11 cellular contexts compared by ENCODE assay signal in the genomic region with DNA sequence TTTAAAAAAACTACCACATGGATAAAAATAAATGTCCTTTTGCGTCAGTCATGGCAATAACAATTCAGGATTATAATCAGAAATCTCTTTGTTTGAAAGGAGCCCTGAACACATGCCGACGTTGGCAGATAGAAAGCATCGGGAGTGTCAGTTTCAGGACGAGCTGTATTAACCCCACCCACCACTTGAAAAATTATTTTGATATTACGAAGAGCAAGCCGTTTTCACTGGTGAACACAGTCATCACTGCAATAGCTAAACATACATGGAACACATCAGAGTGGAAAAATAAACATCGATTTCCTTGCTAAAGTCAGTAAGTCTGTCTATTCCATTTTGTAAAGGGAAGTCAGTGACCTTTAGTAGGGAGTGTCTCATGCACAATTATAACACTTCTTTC.
"Had no signal": no experiment of that assay in that cellular context is flagged by ENCODE, and none has a peak within 500 bp of the region (broad histone marks: within the 10 kb centered on the region; RNA-seq: fewer than 3 reads in every experiment).

No MANE protein-coding gene starts in this region.

- H3K9me3 Mint-ChIP-seq: endodermal cell had no signal

- H3K4me3 Mint-ChIP-seq: activated CD4-positive, alpha-beta memory T cell treated with anti-CD3 and anti-CD28 coated beads, Interleukin-2, amount 10 ng/mL, durations not matched to agents 7 days and 5 days; activated naive CD8-positive, alpha-beta T cell treated with anti-CD3 and anti-CD28 coated beads, Interleukin-2, amount 10 ng/mL, durations not matched to agents 7 days and 5 days; endodermal cell; stimulated activated effector memory CD8-positive, alpha-beta T cell treated with anti-CD3 and anti-CD28 coated beads, Interleukin-12 subunit alpha, Interleukin-12 subunit beta, amount 100 ng/mL, for 72 hours had no signal

- H3K27ac ChIP-seq: ascending aorta, pancreas had no signal

- H3K4me3 ChIP-seq: ascending aorta, pancreas, smooth muscle cell had no signal

- H3K4me1 ChIP-seq: pancreas had no signal

- DNase-seq: activated CD4-positive, alpha-beta memory T cell treated with anti-CD3 and anti-CD28 coated beads, Interleukin-2, amount 10 ng/mL, durations not matched to agents 7 days and 5 days; activated naive CD8-positive, alpha-beta T cell treated with anti-CD3 and anti-CD28 coated beads, Interleukin-2, amount 10 ng/mL, durations not matched to agents 7 days and 5 days; dermis blood vessel endothelial cell; erythroblast; pancreas; T1000; upper lobe of left lung had no signal

- ATAC-seq: pancreas; stimulated activated effector memory CD8-positive, alpha-beta T cell treated with anti-CD3 and anti-CD28 coated beads, Interleukin-12 subunit alpha, Interleukin-12 subunit beta, amount 100 ng/mL, for 72 hours had no signal

- H3K9me3 ChIP-seq: ascending aorta, pancreas, upper lobe of left lung had no signal

- H3K27me3 Mint-ChIP-seq: activated CD4-positive, alpha-beta memory T cell treated with anti-CD3 and anti-CD28 coated beads, Interleukin-2, amount 10 ng/mL, durations not matched to agents 7 days and 5 days; activated naive CD8-positive, alpha-beta T cell treated with anti-CD3 and anti-CD28 coated beads, Interleukin-2, amount 10 ng/mL, durations not matched to agents 7 days and 5 days had no signal

- H3K27ac Mint-ChIP-seq: activated CD4-positive, alpha-beta memory T cell treated with anti-CD3 and anti-CD28 coated beads, Interleukin-2, amount 10 ng/mL, durations not matched to agents 7 days and 5 days; activated naive CD8-positive, alpha-beta T cell treated with anti-CD3 and anti-CD28 coated beads, Interleukin-2, amount 10 ng/mL, durations not matched to agents 7 days and 5 days; endodermal cell; stimulated activated effector memory CD8-positive, alpha-beta T cell treated with anti-CD3 and anti-CD28 coated beads, Interleukin-12 subunit alpha, Interleukin-12 subunit beta, amount 100 ng/mL, for 72 hours had no signal

- H3K27me3 ChIP-seq: ascending aorta, pancreas, upper lobe of left lung had no signal

- H3K36me3 Mint-ChIP-seq: activated naive CD8-positive, alpha-beta T cell treated with anti-CD3 and anti-CD28 coated beads, Interleukin-2, amount 10 ng/mL, durations not matched to agents 7 days and 5 days; stimulated activated effector memory CD8-positive, alpha-beta T cell treated with anti-CD3 and anti-CD28 coated beads, Interleukin-12 subunit alpha, Interleukin-12 subunit beta, amount 100 ng/mL, for 72 hours had no signal

- H3K36me3 ChIP-seq: ascending aorta, pancreas, upper lobe of left lung had no signal

- H3K4me2 ChIP-seq: smooth muscle cell had no signal

- H3K4me1 Mint-ChIP-seq: activated CD4-positive, alpha-beta memory T cell treated with anti-CD3 and anti-CD28 coated beads, Interleukin-2, amount 10 ng/mL, durations not matched to agents 7 days and 5 days; stimulated activated effector memory CD8-positive, alpha-beta T cell treated with anti-CD3 and anti-CD28 coated beads, Interleukin-12 subunit alpha, Interleukin-12 subunit beta, amount 100 ng/mL, for 72 hours had no signal
